9 cellular contexts compared by ENCODE assay signal in the genomic region with DNA sequence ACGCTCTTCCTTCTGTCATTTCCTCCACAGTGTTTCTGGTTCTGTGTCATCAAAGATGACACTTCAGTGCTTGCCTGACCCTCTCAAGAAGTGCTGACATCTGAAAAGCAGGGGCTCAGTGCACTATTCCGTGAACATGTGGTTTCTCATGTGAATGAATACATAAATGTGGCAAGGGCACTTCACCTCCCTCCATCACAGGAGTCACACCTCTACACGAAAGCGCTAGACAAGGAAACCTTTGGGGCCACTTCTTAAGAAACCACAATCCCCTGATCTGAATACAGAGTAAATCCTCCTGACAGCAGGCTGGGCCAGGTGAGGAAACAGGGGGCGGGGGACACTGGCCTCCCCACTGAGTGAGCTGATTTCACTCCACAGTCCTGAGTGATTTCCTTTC.
DNase-seq lines count a peak whose midpoint lies in the region; ATAC-seq, FAIRE-seq and TF ChIP-seq lines count a peak whose summit lies in the region.
"Had no signal": no experiment of that assay in that cellular context is flagged by ENCODE, and none has a peak within 500 bp of the region (broad histone marks: within the 10 kb centered on the region; RNA-seq: fewer than 3 reads in every experiment).

No MANE protein-coding gene starts in this region.

- no peak for TF ChIP-seq CTCF in bronchial epithelial cell (IDR thresholded peaks at IDR 0.05; ENCODE audit: insufficient read depth, low read length, severe bottlenecking)

- no peaks in the 10 kb centered on the region for H3K27me3 ChIP-seq in bronchial epithelial cell (ENCODE audit: control insufficient read depth, insufficient read depth, low read length)

- no peak overlapping the region for H3K4me3 ChIP-seq in bronchial epithelial cell (ENCODE audit: low read depth, low read length)
- H3K4me3 ChIP-seq: left lung had no signal

- H3K36me3 ChIP-seq in bronchial epithelial cell (ENCODE audit: control insufficient read depth, insufficient read depth, low read length), result no peaks in the 10 kb centered on the region
- H3K36me3 ChIP-seq: left lung had no signal

- DNase-seq in GM18507 (ENCODE audit: extremely low spot score, insufficient read length, low read depth) (peak; percentile 54), bronchial epithelial cell (ENCODE audit: low read depth) (no peak), NOMO-1 treated with DMSO at 0.1 percent for 48 hours (lab: John Stamatoyannopoulos, UW; ENCODE audit: unreplicated experiment) (no peak), SW480 (ENCODE audit: low spot score) (no peak), T-helper 9 cell (no peak)
- DNase-seq: left lung, NCI-H2081 treated with DMSO at 0.1 percent for 48 hours had no signal

- FAIRE-seq in GM18507 (lab: Jason Lieb, UNC) (peak; percentile 98), bronchial epithelial cell (lab: Jason Lieb, UNC) (peak; percentile 64)

- ATAC-seq in GM19043 (IDR thresholded peaks at IDR 0.05; ENCODE audit: low read depth, unreplicated experiment), result peak; percentile 89
- peak; percentile 64 for ATAC-seq in HG03060 (IDR thresholded peaks at IDR 0.05; ENCODE audit: low read depth, unreplicated experiment)
- ATAC-seq: left lung had no signal
